ENCODE assay signal across 15 cellular contexts in genomic region chr13:79434578-79434977, GRCh38. TPM values are rescaled to one million over a fixed set of nuclear protein-coding genes. Genes with fewer than 3 reads are reported as not detected.
DNase-seq lines count a peak whose midpoint lies in the region; ATAC-seq, FAIRE-seq and TF ChIP-seq lines count a peak whose summit lies in the region.
"Had no signal": no experiment of that assay in that cellular context is flagged by ENCODE, and none has a peak within 500 bp of the region (broad histone marks: within the 10 kb centered on the region; RNA-seq: fewer than 3 reads in every experiment).

No MANE protein-coding gene starts in this region.

- H3K27me3 Mint-ChIP-seq in activated naive CD8-positive, alpha-beta T cell treated with anti-CD3 and anti-CD28 coated beads, Interleukin-2, amount 50 U/mL, for 24 hours, result no peaks in the 10 kb centered on the region
- H3K27me3 Mint-ChIP-seq in activated naive CD8-positive, alpha-beta T cell treated with anti-CD3 and anti-CD28 coated beads for 36 hours, result no peaks in the 10 kb centered on the region
- H3K27me3 Mint-ChIP-seq in activated CD4-positive, alpha-beta T cell treated with anti-CD3 and anti-CD28 coated beads for 36 hours, result no peaks in the 10 kb centered on the region

- CTCF ChIA-PET in activated CD4-positive, alpha-beta T cell treated with anti-CD3 and anti-CD28 coated beads for 36 hours (lab: Charles Lee), result interaction anchor here (0.6 to 3.1 kb wide), 2 partner anchors 11 to 40 kb away, joined by 4 to 19 read pairs; no protein-coding TSS in a partner anchor

- H3K36me3 Mint-ChIP-seq in activated naive CD8-positive, alpha-beta T cell treated with anti-CD3 and anti-CD28 coated beads, Interleukin-2, amount 50 U/mL, for 24 hours (ENCODE audit: low read depth), result no peaks in the 10 kb centered on the region
- H3K36me3 Mint-ChIP-seq in activated naive CD8-positive, alpha-beta T cell treated with anti-CD3 and anti-CD28 coated beads for 36 hours, result no peaks in the 10 kb centered on the region
- H3K36me3 Mint-ChIP-seq in activated CD4-positive, alpha-beta T cell treated with anti-CD3 and anti-CD28 coated beads for 36 hours (ENCODE audit: low read depth), result no peaks in the 10 kb centered on the region
- H3K36me3 Mint-ChIP-seq: natural killer cell had no signal

- peaks cover 22% of the 10 kb centered on the region for H3K4me1 Mint-ChIP-seq in activated naive CD8-positive, alpha-beta T cell treated with anti-CD3 and anti-CD28 coated beads, Interleukin-2, amount 50 U/mL, for 24 hours
- peaks cover 4% of the 10 kb centered on the region for H3K4me1 Mint-ChIP-seq in activated naive CD8-positive, alpha-beta T cell treated with anti-CD3 and anti-CD28 coated beads for 36 hours
- peaks cover 13% of the 10 kb centered on the region for H3K4me1 Mint-ChIP-seq in activated CD4-positive, alpha-beta T cell treated with anti-CD3 and anti-CD28 coated beads for 36 hours
- H3K4me1 Mint-ChIP-seq: natural killer cell had no signal

- no peaks in the 10 kb centered on the region for H3K9me3 Mint-ChIP-seq in activated naive CD8-positive, alpha-beta T cell treated with anti-CD3 and anti-CD28 coated beads, Interleukin-2, amount 50 U/mL, for 24 hours
- H3K9me3 Mint-ChIP-seq in activated naive CD8-positive, alpha-beta T cell treated with anti-CD3 and anti-CD28 coated beads for 36 hours, result no peaks in the 10 kb centered on the region
- H3K9me3 Mint-ChIP-seq in activated CD4-positive, alpha-beta T cell treated with anti-CD3 and anti-CD28 coated beads for 36 hours (ENCODE audit: low read depth), result peaks cover 2% of the 10 kb centered on the region
- H3K9me3 Mint-ChIP-seq: natural killer cell had no signal

- POLR2A ChIA-PET in activated CD4-positive, alpha-beta T cell treated with anti-CD3 and anti-CD28 coated beads for 36 hours (lab: Charles Lee), result no interaction called here

- DNase-seq in activated naive CD8-positive, alpha-beta T cell treated with anti-CD3 and anti-CD28 coated beads, Interleukin-2, amount 50 U/mL, for 24 hours, result no peak
- no peak for DNase-seq in activated naive CD8-positive, alpha-beta T cell treated with anti-CD3 and anti-CD28 coated beads for 36 hours
- DNase-seq in amniotic epithelial cell (ENCODE audit: low read depth) (peak; percentile 59), foreskin melanocyte (peak; percentile 33), GM12892 (ENCODE audit: insufficient read length) (no peak), anterior cingulate cortex (lab: John Stamatoyannopoulos, UW) (no peak), NCI-H1105 treated with DMSO at 0.1 percent for 48 hours (lab: John Stamatoyannopoulos, UW) (no peak)
- DNase-seq in activated CD4-positive, alpha-beta T cell treated with anti-CD3 and anti-CD28 coated beads for 36 hours, result no peak
- DNase-seq: activated naive CD4-positive, alpha-beta T cell treated with anti-CD3 and anti-CD28 coated beads, Interleukin-2, amount 50 U/mL, for 16 hours; COR-L47; KBM-7; natural killer cell; NCI-H446; retina; upper lobe of left lung had no signal

- H3K27ac Mint-ChIP-seq in activated naive CD8-positive, alpha-beta T cell treated with anti-CD3 and anti-CD28 coated beads, Interleukin-2, amount 50 U/mL, for 24 hours, result peak overlapping the region; percentile 6
- no peak overlapping the region for H3K27ac Mint-ChIP-seq in activated naive CD8-positive, alpha-beta T cell treated with anti-CD3 and anti-CD28 coated beads for 36 hours
- no peak overlapping the region for H3K27ac Mint-ChIP-seq in activated CD4-positive, alpha-beta T cell treated with anti-CD3 and anti-CD28 coated beads for 36 hours
- H3K27ac Mint-ChIP-seq: natural killer cell had no signal

- no peak for ATAC-seq in activated naive CD8-positive, alpha-beta T cell treated with anti-CD3 and anti-CD28 coated beads, Interleukin-2, amount 50 U/mL, for 24 hours
- ATAC-seq in activated CD4-positive, alpha-beta T cell treated with anti-CD3 and anti-CD28 coated beads for 36 hours, result no peak
- ATAC-seq: natural killer cell had no signal

- TF ChIP-seq POLR2A in GM12892 (IDR thresholded peaks at IDR 0.05; ENCODE audit: low read depth, low read length), result no peak

- no peak for FAIRE-seq in GM12892 (lab: Jason Lieb, UNC)

- no peak overlapping the region for H3K4me3 Mint-ChIP-seq in activated naive CD8-positive, alpha-beta T cell treated with anti-CD3 and anti-CD28 coated beads, Interleukin-2, amount 50 U/mL, for 24 hours
- H3K4me3 Mint-ChIP-seq in activated naive CD8-positive, alpha-beta T cell treated with anti-CD3 and anti-CD28 coated beads for 36 hours, result no peak overlapping the region
- no peak overlapping the region for H3K4me3 Mint-ChIP-seq in activated CD4-positive, alpha-beta T cell treated with anti-CD3 and anti-CD28 coated beads for 36 hours
- H3K4me3 Mint-ChIP-seq: natural killer cell had no signal

- intact Hi-C loops in activated CD4-positive, alpha-beta T cell treated with anti-CD3 and anti-CD28 coated beads for 36 hours (cut with DNase I, micrococcal nuclease), result no loop called here

RNA-seq across cellular contexts. Expression of gene RBM26, which starts 28.5 kb away (rescaled TPM):
- total RNA-seq in activated naive CD8-positive, alpha-beta T cell treated with anti-CD3 and anti-CD28 coated beads for 36 hours, result 10 to 100 TPM; 60.0 to 60.7 TPM
- 34.9 TPM for polyA plus RNA-seq in GM12892 (2012; ENCODE audit: missing spikeins)
- 10 to 100 TPM; 61.3 to 79.6 TPM for total RNA-seq in activated CD4-positive, alpha-beta T cell treated with anti-CD3 and anti-CD28 coated beads for 36 hours

RNA-seq across cellular contexts. Expression of gene NDFIP2, which starts 46.4 kb away (rescaled TPM):
- total RNA-seq in activated naive CD8-positive, alpha-beta T cell treated with anti-CD3 and anti-CD28 coated beads for 36 hours, result 10 to 100 TPM; 47.6 to 48.8 TPM
- 25.2 TPM for polyA plus RNA-seq in GM12892 (2012; ENCODE audit: missing spikeins)
- total RNA-seq in activated CD4-positive, alpha-beta T cell treated with anti-CD3 and anti-CD28 coated beads for 36 hours, result 100 to 1,000 TPM; 160 to 205 TPM

Comparison
In these comparisons a context has a peak if more than half of its experiments do, and no peak if none do; other contexts are left out.
1. DNase-seq: peak in amniotic epithelial cell (single experiment) and foreskin melanocyte (single experiment); none in activated naive CD8-positive, alpha-beta T cell treated with anti-CD3 and anti-CD28 coated beads, Interleukin-2, amount 50 U/mL, for 24 hours (single experiment), activated naive CD8-positive, alpha-beta T cell treated with anti-CD3 and anti-CD28 coated beads for 36 hours (single experiment), GM12892 (single experiment), anterior cingulate cortex (0 of 58), activated CD4-positive, alpha-beta T cell treated with anti-CD3 and anti-CD28 coated beads for 36 hours (single experiment) and NCI-H1105 treated with DMSO at 0.1 percent for 48 hours (single experiment).